1 cellular context compared by ENCODE assay signal in the genomic region with DNA sequence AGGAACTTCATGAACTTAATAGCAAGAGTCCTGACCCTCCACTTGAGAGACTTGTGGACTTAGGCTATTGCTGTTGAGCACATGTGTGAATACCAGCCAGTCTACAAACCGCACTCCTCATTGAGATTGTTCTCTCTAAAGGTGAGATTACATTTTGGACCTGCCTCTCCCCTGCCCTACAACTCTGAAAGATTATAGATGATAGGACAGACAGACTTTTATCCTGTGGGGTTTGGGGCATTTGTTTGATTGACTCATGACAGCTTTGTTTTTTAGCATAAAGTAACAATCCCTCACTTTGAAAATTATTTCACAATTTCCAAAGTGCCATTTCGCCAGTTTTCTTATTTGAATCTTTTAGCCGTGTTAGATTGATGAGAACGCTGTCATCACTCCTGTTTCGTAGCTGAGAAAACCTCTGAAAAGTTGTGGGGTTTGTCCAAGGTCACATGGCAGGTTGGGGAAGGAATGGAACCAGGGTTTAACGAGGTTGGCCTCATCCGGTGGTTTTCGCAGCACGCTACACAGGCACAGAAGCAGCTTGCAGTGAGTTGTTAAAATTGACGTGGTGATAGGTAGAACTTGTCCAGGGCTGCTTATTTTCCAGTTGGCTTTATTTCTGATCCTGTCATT.
TF ChIP-seq lines count a peak whose summit lies in the region.

No MANE protein-coding gene starts in this region.

TF ChIP-seq in K562, 482 proteins besides CTCF, POLR2A, EP300 and RAD21 (continued from another document and continues in another):
- TF ChIP-seq, protein P1, sequence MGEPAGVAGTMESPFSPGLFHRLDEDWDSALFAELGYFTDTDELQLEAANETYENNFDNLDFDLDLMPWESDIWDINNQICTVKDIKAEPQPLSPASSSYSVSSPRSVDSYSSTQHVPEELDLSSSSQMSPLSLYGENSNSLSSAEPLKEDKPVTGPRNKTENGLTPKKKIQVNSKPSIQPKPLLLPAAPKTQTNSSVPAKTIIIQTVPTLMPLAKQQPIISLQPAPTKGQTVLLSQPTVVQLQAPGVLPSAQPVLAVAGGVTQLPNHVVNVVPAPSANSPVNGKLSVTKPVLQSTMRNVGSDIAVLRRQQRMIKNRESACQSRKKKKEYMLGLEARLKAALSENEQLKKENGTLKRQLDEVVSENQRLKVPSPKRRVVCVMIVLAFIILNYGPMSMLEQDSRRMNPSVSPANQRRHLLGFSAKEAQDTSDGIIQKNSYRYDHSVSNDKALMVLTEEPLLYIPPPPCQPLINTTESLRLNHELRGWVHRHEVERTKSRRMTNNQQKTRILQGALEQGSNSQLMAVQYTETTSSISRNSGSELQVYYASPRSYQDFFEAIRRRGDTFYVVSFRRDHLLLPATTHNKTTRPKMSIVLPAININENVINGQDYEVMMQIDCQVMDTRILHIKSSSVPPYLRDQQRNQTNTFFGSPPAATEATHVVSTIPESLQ (CRISPR knock-in tag; IDR thresholded peaks at IDR 0.05): no peak
- TF ChIP-seq RBBP5 (IDR thresholded peaks at IDR 0.05; ENCODE audit: borderline replicate concordance, insufficient read depth, low read length, poor library complexity, severe bottlenecking) (no peak), MAFF (IDR thresholded peaks at IDR 0.05; ENCODE audit: low read length) (no peak), ZNF766 (CRISPR knock-in tag; conservative IDR thresholded peaks at IDR 0.05) (peak; percentile 81), FOXA1 (IDR thresholded peaks at IDR 0.05; ENCODE audit: borderline replicate concordance) (no peak), MTA3 (IDR thresholded peaks at IDR 0.05; ENCODE audit: borderline replicate concordance) (no peak), TCF3 (CRISPR knock-in tag; IDR thresholded peaks at IDR 0.05) (peak; percentile 25; the same call in 1 of the 2 replicates), PRMT5 (CRISPR knock-in tag; IDR thresholded peaks at IDR 0.05) (no peak), HMG20A (CRISPR knock-in tag; conservative IDR thresholded peaks at IDR 0.05) (no peak), RB1 (IDR thresholded peaks at IDR 0.05; ENCODE audit: low read depth) (no peak), ZNF174 (CRISPR knock-in tag; IDR thresholded peaks at IDR 0.05) (no peak), FOSL1 (tag; conservative IDR thresholded peaks at IDR 0.05) (no peak), SLC30A9 (CRISPR knock-in tag; IDR thresholded peaks at IDR 0.05) (no peak), BRD9 (IDR thresholded peaks at IDR 0.05; ENCODE audit: low read depth, partially characterized antibody) (no peak), SUPT5H (IDR thresholded peaks at IDR 0.05) (no peak), HMGN3 (IDR thresholded peaks at IDR 0.05; ENCODE audit: borderline replicate concordance, extremely low read depth, insufficient read length, low read depth, low read length) (no peak), JUNB (CRISPR knock-in tag; conservative IDR thresholded peaks at IDR 0.05) (no peak), TFAM (CRISPR knock-in tag; conservative IDR thresholded peaks at IDR 0.05) (no peak), ZNF436 (CRISPR knock-in tag; IDR thresholded peaks at IDR 0.05) (no peak), KLF16 (IDR thresholded peaks at IDR 0.05) (no peak), CEBPB (tag; IDR thresholded peaks at IDR 0.05) (peak; percentile 70; the same call in 1 of the 2 replicates), ESRRB (CRISPR knock-in tag; IDR thresholded peaks at IDR 0.05; ENCODE audit: borderline replicate concordance) (no peak), JUND (IDR thresholded peaks at IDR 0.05; ENCODE audit: borderline replicate concordance, low read depth, low read length) (no peak), JUND (tag; IDR thresholded peaks at IDR 0.05; ENCODE audit: borderline replicate concordance, low read depth, low read length) (0 out of 3 replicates have a peak, but pooled peaks have one; percentile 9)
- TF ChIP-seq, protein P2, sequence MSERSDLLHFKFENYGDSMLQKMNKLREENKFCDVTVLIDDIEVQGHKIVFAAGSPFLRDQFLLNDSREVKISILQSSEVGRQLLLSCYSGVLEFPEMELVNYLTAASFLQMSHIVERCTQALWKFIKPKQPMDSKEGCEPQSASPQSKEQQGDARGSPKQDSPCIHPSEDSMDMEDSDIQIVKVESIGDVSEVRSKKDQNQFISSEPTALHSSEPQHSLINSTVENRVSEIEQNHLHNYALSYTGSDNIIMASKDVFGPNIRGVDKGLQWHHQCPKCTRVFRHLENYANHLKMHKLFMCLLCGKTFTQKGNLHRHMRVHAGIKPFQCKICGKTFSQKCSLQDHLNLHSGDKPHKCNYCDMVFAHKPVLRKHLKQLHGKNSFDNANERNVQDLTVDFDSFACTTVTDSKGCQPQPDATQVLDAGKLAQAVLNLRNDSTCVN (CRISPR knock-in tag; IDR thresholded peaks at IDR 0.05): no peak
- TF ChIP-seq, protein P3, sequence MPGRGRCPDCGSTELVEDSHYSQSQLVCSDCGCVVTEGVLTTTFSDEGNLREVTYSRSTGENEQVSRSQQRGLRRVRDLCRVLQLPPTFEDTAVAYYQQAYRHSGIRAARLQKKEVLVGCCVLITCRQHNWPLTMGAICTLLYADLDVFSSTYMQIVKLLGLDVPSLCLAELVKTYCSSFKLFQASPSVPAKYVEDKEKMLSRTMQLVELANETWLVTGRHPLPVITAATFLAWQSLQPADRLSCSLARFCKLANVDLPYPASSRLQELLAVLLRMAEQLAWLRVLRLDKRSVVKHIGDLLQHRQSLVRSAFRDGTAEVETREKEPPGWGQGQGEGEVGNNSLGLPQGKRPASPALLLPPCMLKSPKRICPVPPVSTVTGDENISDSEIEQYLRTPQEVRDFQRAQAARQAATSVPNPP (IDR thresholded peaks at IDR 0.05; ENCODE audit: borderline replicate concordance, insufficient read depth, insufficient read length): no peak
- TF ChIP-seq, protein P4, sequence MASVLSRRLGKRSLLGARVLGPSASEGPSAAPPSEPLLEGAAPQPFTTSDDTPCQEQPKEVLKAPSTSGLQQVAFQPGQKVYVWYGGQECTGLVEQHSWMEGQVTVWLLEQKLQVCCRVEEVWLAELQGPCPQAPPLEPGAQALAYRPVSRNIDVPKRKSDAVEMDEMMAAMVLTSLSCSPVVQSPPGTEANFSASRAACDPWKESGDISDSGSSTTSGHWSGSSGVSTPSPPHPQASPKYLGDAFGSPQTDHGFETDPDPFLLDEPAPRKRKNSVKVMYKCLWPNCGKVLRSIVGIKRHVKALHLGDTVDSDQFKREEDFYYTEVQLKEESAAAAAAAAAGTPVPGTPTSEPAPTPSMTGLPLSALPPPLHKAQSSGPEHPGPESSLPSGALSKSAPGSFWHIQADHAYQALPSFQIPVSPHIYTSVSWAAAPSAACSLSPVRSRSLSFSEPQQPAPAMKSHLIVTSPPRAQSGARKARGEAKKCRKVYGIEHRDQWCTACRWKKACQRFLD (CRISPR knock-in tag; IDR thresholded peaks at IDR 0.05): 0 out of 2 replicates have a peak, but pooled peaks have one; percentile 29
- TF ChIP-seq, protein P5, sequence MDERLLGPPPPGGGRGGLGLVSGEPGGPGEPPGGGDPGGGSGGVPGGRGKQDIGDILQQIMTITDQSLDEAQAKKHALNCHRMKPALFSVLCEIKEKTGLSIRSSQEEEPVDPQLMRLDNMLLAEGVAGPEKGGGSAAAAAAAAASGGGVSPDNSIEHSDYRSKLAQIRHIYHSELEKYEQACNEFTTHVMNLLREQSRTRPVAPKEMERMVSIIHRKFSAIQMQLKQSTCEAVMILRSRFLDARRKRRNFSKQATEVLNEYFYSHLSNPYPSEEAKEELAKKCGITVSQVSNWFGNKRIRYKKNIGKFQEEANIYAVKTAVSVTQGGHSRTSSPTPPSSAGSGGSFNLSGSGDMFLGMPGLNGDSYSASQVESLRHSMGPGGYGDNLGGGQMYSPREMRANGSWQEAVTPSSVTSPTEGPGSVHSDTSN (CRISPR knock-in tag; IDR thresholded peaks at IDR 0.05; ENCODE audit: low read depth): no peak
- TF ChIP-seq, protein P5 (tag; conservative IDR thresholded peaks at IDR 0.05; ENCODE audit: low read depth): peak; percentile 84
- TF ChIP-seq, protein P6, sequence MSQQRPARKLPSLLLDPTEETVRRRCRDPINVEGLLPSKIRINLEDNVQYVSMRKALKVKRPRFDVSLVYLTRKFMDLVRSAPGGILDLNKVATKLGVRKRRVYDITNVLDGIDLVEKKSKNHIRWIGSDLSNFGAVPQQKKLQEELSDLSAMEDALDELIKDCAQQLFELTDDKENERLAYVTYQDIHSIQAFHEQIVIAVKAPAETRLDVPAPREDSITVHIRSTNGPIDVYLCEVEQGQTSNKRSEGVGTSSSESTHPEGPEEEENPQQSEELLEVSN (IDR thresholded peaks at IDR 0.05; ENCODE audit: borderline replicate concordance in 1 of 2, extremely low read depth in 1 of 2, insufficient read depth in 1 of 2, insufficient read length in 1 of 2, low read depth in 1 of 2, low read length in 1 of 2, poor library complexity in 1 of 2, severe bottlenecking in 1 of 2): peak in 1 of 2 experiments; percentile 67
- TF ChIP-seq, protein P7, sequence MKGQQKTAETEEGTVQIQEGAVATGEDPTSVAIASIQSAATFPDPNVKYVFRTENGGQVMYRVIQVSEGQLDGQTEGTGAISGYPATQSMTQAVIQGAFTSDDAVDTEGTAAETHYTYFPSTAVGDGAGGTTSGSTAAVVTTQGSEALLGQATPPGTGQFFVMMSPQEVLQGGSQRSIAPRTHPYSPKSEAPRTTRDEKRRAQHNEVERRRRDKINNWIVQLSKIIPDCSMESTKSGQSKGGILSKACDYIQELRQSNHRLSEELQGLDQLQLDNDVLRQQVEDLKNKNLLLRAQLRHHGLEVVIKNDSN (CRISPR knock-in tag; IDR thresholded peaks at IDR 0.05): 0 out of 2 replicates have a peak, but pooled peaks have one; percentile 24
- TF ChIP-seq, protein P8, sequence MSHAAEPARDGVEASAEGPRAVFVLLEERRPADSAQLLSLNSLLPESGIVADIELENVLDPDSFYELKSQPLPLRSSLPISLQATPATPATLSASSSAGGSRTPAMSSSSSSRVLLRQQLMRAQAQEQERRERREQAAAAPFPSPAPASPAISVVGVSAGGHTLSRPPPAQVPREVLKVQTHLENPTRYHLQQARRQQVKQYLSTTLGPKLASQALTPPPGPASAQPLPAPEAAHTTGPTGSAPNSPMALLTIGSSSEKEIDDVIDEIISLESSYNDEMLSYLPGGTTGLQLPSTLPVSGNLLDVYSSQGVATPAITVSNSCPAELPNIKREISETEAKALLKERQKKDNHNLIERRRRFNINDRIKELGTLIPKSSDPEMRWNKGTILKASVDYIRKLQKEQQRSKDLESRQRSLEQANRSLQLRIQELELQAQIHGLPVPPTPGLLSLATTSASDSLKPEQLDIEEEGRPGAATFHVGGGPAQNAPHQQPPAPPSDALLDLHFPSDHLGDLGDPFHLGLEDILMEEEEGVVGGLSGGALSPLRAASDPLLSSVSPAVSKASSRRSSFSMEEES (CRISPR knock-in tag; IDR thresholded peaks at IDR 0.05): no peak
- TF ChIP-seq, protein P9, sequence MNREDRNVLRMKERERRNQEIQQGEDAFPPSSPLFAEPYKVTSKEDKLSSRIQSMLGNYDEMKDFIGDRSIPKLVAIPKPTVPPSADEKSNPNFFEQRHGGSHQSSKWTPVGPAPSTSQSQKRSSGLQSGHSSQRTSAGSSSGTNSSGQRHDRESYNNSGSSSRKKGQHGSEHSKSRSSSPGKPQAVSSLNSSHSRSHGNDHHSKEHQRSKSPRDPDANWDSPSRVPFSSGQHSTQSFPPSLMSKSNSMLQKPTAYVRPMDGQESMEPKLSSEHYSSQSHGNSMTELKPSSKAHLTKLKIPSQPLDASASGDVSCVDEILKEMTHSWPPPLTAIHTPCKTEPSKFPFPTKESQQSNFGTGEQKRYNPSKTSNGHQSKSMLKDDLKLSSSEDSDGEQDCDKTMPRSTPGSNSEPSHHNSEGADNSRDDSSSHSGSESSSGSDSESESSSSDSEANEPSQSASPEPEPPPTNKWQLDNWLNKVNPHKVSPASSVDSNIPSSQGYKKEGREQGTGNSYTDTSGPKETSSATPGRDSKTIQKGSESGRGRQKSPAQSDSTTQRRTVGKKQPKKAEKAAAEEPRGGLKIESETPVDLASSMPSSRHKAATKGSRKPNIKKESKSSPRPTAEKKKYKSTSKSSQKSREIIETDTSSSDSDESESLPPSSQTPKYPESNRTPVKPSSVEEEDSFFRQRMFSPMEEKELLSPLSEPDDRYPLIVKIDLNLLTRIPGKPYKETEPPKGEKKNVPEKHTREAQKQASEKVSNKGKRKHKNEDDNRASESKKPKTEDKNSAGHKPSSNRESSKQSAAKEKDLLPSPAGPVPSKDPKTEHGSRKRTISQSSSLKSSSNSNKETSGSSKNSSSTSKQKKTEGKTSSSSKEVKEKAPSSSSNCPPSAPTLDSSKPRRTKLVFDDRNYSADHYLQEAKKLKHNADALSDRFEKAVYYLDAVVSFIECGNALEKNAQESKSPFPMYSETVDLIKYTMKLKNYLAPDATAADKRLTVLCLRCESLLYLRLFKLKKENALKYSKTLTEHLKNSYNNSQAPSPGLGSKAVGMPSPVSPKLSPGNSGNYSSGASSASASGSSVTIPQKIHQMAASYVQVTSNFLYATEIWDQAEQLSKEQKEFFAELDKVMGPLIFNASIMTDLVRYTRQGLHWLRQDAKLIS (CRISPR knock-in tag; IDR thresholded peaks at IDR 0.05): no peak
- TF ChIP-seq, protein P10, sequence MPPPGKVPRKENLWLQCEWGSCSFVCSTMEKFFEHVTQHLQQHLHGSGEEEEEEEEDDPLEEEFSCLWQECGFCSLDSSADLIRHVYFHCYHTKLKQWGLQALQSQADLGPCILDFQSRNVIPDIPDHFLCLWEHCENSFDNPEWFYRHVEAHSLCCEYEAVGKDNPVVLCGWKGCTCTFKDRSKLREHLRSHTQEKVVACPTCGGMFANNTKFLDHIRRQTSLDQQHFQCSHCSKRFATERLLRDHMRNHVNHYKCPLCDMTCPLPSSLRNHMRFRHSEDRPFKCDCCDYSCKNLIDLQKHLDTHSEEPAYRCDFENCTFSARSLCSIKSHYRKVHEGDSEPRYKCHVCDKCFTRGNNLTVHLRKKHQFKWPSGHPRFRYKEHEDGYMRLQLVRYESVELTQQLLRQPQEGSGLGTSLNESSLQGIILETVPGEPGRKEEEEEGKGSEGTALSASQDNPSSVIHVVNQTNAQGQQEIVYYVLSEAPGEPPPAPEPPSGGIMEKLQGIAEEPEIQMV (tag; conservative IDR thresholded peaks at IDR 0.05; ENCODE audit: low read depth): no peak
